In genomic region chr10:72477463-72477862, GRCh38 we compare ENCODE assay signal across 10 cellular contexts.
"Had no signal": no experiment of that assay in that cellular context is flagged by ENCODE, and none has a peak within 500 bp of the region (broad histone marks: within the 10 kb centered on the region; RNA-seq: fewer than 3 reads in every experiment).

No MANE protein-coding gene starts in this region.

- H3K4me1 Mint-ChIP-seq: GM23338 had no signal

- H3K9me3 ChIP-seq: HAP-1 had no signal

- ATAC-seq: GM23338, HCT116, K562 had no signal

- H3K4me1 ChIP-seq: HAP-1 had no signal

- DNase-seq: H7, IMR-90, Kasumi-1, KG1 had no signal

- H3K4me3 ChIP-seq: GM23338, HAP-1, K562 had no signal

- H3K4me2 ChIP-seq: GM23338 had no signal

- FAIRE-seq: H1, HTR-8/SVneo, K562 had no signal

- H3K4me3 Mint-ChIP-seq: GM23338 had no signal

- H3K9me3 Mint-ChIP-seq: GM23338 had no signal

- H3K27ac Mint-ChIP-seq: GM23338 had no signal

- H3K36me3 ChIP-seq: HAP-1 had no signal

- H2AFZ ChIP-seq: GM23338 had no signal
